Comparison of ENCODE assay signal across 1 cellular context in genomic region chr19:49109569-49110233, GRCh38.
TF ChIP-seq lines count a peak whose summit lies in the region.

No MANE protein-coding gene starts in this region.

TF ChIP-seq in HepG2, 621 proteins besides CTCF, POLR2A, EP300 and RAD21:
- TF ChIP-seq POLR2AphosphoS2 (IDR thresholded peaks at IDR 0.05; ENCODE audit: low read depth, low read length) (0 out of 2 replicates have a peak, but pooled peaks have one; percentile 5), RXRB (CRISPR knock-in tag; IDR thresholded peaks at IDR 0.05; ENCODE audit: borderline replicate concordance) (no peak), ZBTB7A (CRISPR knock-in tag; IDR thresholded peaks at IDR 0.05) (no peak), RBM22 (optimal IDR thresholded peaks at IDR 0.05; ENCODE audit: low read length) (peak; percentile 87), TAF1 (CRISPR knock-in tag; IDR thresholded peaks at IDR 0.05) (no peak), ZSCAN20 (CRISPR knock-in tag; IDR thresholded peaks at IDR 0.05; ENCODE audit: borderline replicate concordance) (no peak), HNF1A (IDR thresholded peaks at IDR 0.05; ENCODE audit: low read depth) (no peak), HNF1A (CRISPR knock-in tag; IDR thresholded peaks at IDR 0.05; ENCODE audit: borderline replicate concordance) (no peak), ZEB1 (IDR thresholded peaks at IDR 0.05; ENCODE audit: insufficient replicate concordance, low read depth) (no peak), ZNF639 (CRISPR knock-in tag; conservative IDR thresholded peaks at IDR 0.05) (no peak)
